ENCODE assay signal across 10 cellular contexts in genomic region chr3:175193815-175194518, GRCh38.
DNase-seq lines count a peak whose midpoint lies in the region; ATAC-seq, FAIRE-seq and TF ChIP-seq lines count a peak whose summit lies in the region.
"Had no signal": no experiment of that assay in that cellular context is flagged by ENCODE, and none has a peak within 500 bp of the region (broad histone marks: within the 10 kb centered on the region; RNA-seq: fewer than 3 reads in every experiment).

No MANE protein-coding gene starts in this region.

- no peak for TF ChIP-seq EP300 in suprapubic skin (IDR thresholded peaks at IDR 0.05)

- TF ChIP-seq POLR2A in suprapubic skin (IDR thresholded peaks at IDR 0.05): no peak

- no peaks in the 10 kb centered on the region for H3K27me3 ChIP-seq in suprapubic skin

- H3K4me1 ChIP-seq in suprapubic skin: no peaks in the 10 kb centered on the region

- H3K9me3 ChIP-seq in suprapubic skin: peaks cover 5% of the 10 kb centered on the region

- no peaks in the 10 kb centered on the region for H3K36me3 ChIP-seq in suprapubic skin

- no peak for FAIRE-seq in HTR-8/SVneo (lab: Jason Lieb, UNC)

- peak; percentile 91 for ATAC-seq in GM21717 (IDR thresholded peaks at IDR 0.05; ENCODE audit: unreplicated experiment)
- ATAC-seq in left lobe of liver: no peak

- H3K4me3 ChIP-seq in fibroblast of the aortic adventitia (ENCODE audit: low read depth, low read length) (no peak overlapping the region), suprapubic skin (no peak overlapping the region)

- TF ChIP-seq CTCF in fibroblast of the aortic adventitia (IDR thresholded peaks at IDR 0.05; ENCODE audit: insufficient read depth, low read length) (no peak), suprapubic skin (IDR thresholded peaks at IDR 0.05) (no peak)

- WGBS in suprapubic skin: 76% methylated on average over 4 of the region's 4 CpGs

- H3K27ac ChIP-seq in suprapubic skin: no peak overlapping the region

- DNase-seq in GM03348 (ENCODE audit: low spot score) (peak; percentile 38), HTR-8/SVneo (ENCODE audit: insufficient read length, low spot score) (peak; percentile 21), fibroblast of the aortic adventitia (ENCODE audit: low read depth) (peak; percentile 53), NOMO-1 treated with DMSO at 0.1 percent for 48 hours (lab: John Stamatoyannopoulos, UW; ENCODE audit: unreplicated experiment) (no peak), left lobe of liver (ENCODE audit: low spot score) (no peak), suprapubic skin (ENCODE audit: low spot score in 2 of 2) (no peak), NCI-H2107 (lab: John Stamatoyannopoulos, UW) (no peak)
- DNase-seq: GOT3, NCI-H2081 treated with DMSO at 0.1 percent for 48 hours had no signal

Comparison
In these comparisons a context has a peak if more than half of its experiments do, and no peak if none do; other contexts are left out.
1. DNase-seq: peak in GM03348 (single experiment), HTR-8/SVneo (single experiment) and fibroblast of the aortic adventitia (single experiment); none in NOMO-1 treated with DMSO at 0.1 percent for 48 hours (single experiment), left lobe of liver (single experiment), suprapubic skin (0 of 2) and NCI-H2107 (single experiment).